Comparison of ENCODE assay signal across 15 cellular contexts in the genomic region with DNA sequence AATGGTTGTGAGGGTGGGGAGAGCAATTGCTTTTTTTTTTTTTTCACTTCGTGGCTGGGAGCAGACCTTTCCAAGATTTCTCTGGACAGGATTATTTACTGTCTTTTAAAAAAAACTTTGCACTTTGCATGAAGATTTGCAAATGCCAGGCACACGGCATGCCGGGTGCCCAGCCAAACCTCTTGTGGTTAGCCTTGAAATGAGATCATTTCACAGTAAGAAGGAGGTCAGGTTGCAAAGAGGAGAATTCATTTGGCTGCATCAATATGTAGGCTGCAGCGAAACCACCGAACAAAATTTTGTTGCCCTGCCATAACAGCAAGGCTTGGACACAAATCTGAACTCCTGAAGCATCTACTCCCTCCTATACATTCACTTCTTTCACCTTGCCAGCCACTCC. TPM values are rescaled to one million over a fixed set of nuclear protein-coding genes. Genes with fewer than 3 reads are reported as not detected.
"Had no signal": no experiment of that assay in that cellular context is flagged by ENCODE, and none has a peak within 500 bp of the region (broad histone marks: within the 10 kb centered on the region; RNA-seq: fewer than 3 reads in every experiment).

No MANE protein-coding gene starts in this region.

- H3K4me3 ChIP-seq: dorsolateral prefrontal cortex, heart left ventricle, upper lobe of left lung had no signal

- DNase-seq: activated CD4-positive, alpha-beta T cell treated with anti-CD3 and anti-CD28 coated beads for 48 hours; activated CD8-positive, alpha-beta memory T cell treated with anti-CD3 and anti-CD28 coated beads, Interleukin-2, amount 50 U/mL, for 48 hours; activated CD8-positive, alpha-beta T cell treated with anti-CD3 and anti-CD28 coated beads, Interleukin-2, amount 10 ng/mL, durations not matched to agents 7 days and 5 days; foreskin melanocyte; heart left ventricle; mesenchymal stem cell; nephron progenitor cell; stimulated activated CD4-positive, alpha-beta T cell treated with anti-CD3 and anti-CD28 coated beads, Interleukin-2, amount 100 ng/mL, for 48 hours; stimulated activated naive CD8-positive, alpha-beta T cell treated with anti-CD3 and anti-CD28 coated beads, Interleukin-15, Interleukin-2, amounts not matched to agents 100 U/mL and 50 U/mL, for 24 hours; T-helper 17 cell; upper lobe of left lung had no signal

- ATAC-seq: activated CD8-positive, alpha-beta T cell treated with anti-CD3 and anti-CD28 coated beads, Interleukin-2, amount 10 ng/mL, durations not matched to agents 7 days and 5 days; esophagus mucosa; heart left ventricle; left lobe of liver; stimulated activated naive CD8-positive, alpha-beta T cell treated with anti-CD3 and anti-CD28 coated beads, Interleukin-15, Interleukin-2, amounts not matched to agents 100 U/mL and 50 U/mL, for 24 hours; T-helper 17 cell; WTC11 had no signal

RNA-seq across cellular contexts. Expression of gene KCND3, which starts 36.5 kb away (rescaled TPM):
- total RNA-seq: activated CD8-positive, alpha-beta T cell treated with anti-CD3 and anti-CD28 coated beads, Interleukin-2, amount 10 ng/mL, durations not matched to agents 7 days and 5 days had no signal
